1 cellular context compared by ENCODE assay signal in the genomic region with DNA sequence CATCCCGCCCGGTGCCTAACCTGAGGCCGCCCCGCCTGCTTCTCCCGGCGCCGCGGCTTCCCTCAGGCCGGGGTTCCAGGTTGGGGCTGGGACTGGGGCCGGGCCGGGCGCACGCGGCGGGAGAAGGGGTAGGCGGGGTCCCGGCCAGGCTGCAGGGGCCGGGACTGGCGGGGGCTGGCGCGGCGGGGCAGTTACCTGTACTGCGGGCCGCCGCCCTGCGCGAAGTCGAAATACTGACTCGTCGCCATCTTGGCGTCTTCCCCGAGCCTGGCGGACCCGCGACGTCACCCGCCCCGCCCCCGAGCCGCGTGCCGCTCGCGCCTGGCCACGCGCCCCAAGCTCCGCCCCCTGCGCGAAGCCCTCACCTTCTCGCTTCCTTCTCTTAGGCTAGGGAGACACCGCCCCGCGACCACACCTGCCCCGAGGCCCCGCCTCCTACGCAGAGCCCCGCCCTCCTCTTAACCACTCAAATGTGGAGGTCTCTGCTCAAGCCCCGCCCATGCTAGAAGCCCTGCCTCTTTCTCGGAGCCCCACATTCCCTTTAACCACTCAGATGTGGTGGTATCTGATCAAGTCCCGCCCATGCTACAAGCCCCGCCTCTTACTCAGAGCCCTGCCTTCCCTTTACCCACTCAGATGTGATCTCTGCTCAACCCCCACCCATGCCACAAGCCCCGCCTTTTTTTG.
TF ChIP-seq lines count a peak whose summit lies in the region.

A gene (minus strand): TSS at position 269 of the 687 bp plus-strand sequence. CDS start 21 bp downstream, at position 248.

TF ChIP-seq in K562, 482 proteins besides CTCF, POLR2A, EP300 and RAD21 (continued from another document):
- TF ChIP-seq, protein P1, sequence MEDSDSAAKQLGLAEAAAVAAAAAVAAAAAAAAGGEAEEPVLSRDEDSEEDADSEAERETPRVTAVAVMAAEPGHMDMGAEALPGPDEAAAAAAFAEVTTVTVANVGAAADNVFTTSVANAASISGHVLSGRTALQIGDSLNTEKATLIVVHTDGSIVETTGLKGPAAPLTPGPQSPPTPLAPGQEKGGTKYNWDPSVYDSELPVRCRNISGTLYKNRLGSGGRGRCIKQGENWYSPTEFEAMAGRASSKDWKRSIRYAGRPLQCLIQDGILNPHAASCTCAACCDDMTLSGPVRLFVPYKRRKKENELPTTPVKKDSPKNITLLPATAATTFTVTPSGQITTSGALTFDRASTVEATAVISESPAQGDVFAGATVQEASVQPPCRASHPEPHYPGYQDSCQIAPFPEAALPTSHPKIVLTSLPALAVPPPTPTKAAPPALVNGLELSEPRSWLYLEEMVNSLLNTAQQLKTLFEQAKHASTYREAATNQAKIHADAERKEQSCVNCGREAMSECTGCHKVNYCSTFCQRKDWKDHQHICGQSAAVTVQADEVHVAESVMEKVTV (CRISPR knock-in tag; IDR thresholded peaks at IDR 0.05): no peak
- TF ChIP-seq NEUROD1 (IDR thresholded peaks at IDR 0.05; ENCODE audit: borderline replicate concordance, low read depth, low read length, partially characterized antibody) (no peak), SRSF7 (optimal IDR thresholded peaks at IDR 0.05; ENCODE audit: low read depth, low read length) (no peak), PURB (CRISPR knock-in tag; IDR thresholded peaks at IDR 0.05; ENCODE audit: low read depth) (no peak), NR3C1 (CRISPR knock-in tag; IDR thresholded peaks at IDR 0.05) (0 out of 2 replicates have a peak, but pooled peaks have one; percentile 55), CXXC5 (CRISPR knock-in tag; IDR thresholded peaks at IDR 0.05) (0 out of 2 replicates have a peak, but pooled peaks have one; percentile 10), HDAC2 (IDR thresholded peaks at IDR 0.05) (no peak), STAG1 (CRISPR knock-in tag; IDR thresholded peaks at IDR 0.05; ENCODE audit: borderline replicate concordance) (peak; percentile 41; the same call in 1 of the 2 replicates), PTTG1 (tag; IDR thresholded peaks at IDR 0.05; ENCODE audit: low read depth) (no peak), RBM17 (IDR thresholded peaks at IDR 0.05; ENCODE audit: borderline replicate concordance, low read depth, low read length) (no peak), ZNF282 (CRISPR knock-in tag; IDR thresholded peaks at IDR 0.05) (0 out of 2 replicates have a peak, but pooled peaks have one; percentile 33), GATAD2B (IDR thresholded peaks at IDR 0.05; ENCODE audit: borderline replicate concordance) (no peak), L3MBTL2 (IDR thresholded peaks at IDR 0.05) (peak; percentile 68)
- TF ChIP-seq, protein P2, sequence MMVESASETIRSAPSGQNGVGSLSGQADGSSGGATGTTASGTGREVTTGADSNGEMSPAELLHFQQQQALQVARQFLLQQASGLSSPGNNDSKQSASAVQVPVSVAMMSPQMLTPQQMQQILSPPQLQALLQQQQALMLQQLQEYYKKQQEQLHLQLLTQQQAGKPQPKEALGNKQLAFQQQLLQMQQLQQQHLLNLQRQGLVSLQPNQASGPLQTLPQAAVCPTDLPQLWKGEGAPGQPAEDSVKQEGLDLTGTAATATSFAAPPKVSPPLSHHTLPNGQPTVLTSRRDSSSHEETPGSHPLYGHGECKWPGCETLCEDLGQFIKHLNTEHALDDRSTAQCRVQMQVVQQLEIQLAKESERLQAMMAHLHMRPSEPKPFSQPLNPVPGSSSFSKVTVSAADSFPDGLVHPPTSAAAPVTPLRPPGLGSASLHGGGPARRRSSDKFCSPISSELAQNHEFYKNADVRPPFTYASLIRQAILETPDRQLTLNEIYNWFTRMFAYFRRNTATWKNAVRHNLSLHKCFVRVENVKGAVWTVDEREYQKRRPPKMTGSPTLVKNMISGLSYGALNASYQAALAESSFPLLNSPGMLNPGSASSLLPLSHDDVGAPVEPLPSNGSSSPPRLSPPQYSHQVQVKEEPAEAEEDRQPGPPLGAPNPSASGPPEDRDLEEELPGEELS (CRISPR knock-in tag; IDR thresholded peaks at IDR 0.05; ENCODE audit: borderline replicate concordance): peak; percentile 44; the same call in 1 of the 2 replicates
- TF ChIP-seq, protein P3, sequence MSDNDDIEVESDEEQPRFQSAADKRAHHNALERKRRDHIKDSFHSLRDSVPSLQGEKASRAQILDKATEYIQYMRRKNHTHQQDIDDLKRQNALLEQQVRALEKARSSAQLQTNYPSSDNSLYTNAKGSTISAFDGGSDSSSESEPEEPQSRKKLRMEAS (CRISPR knock-in tag; IDR thresholded peaks at IDR 0.05): peak; percentile 89
- TF ChIP-seq, protein P4, sequence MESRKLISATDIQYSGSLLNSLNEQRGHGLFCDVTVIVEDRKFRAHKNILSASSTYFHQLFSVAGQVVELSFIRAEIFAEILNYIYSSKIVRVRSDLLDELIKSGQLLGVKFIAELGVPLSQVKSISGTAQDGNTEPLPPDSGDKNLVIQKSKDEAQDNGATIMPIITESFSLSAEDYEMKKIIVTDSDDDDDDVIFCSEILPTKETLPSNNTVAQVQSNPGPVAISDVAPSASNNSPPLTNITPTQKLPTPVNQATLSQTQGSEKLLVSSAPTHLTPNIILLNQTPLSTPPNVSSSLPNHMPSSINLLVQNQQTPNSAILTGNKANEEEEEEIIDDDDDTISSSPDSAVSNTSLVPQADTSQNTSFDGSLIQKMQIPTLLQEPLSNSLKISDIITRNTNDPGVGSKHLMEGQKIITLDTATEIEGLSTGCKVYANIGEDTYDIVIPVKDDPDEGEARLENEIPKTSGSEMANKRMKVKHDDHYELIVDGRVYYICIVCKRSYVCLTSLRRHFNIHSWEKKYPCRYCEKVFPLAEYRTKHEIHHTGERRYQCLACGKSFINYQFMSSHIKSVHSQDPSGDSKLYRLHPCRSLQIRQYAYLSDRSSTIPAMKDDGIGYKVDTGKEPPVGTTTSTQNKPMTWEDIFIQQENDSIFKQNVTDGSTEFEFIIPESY (CRISPR knock-in tag; IDR thresholded peaks at IDR 0.05): peak; percentile 96
- TF ChIP-seq, protein P5, sequence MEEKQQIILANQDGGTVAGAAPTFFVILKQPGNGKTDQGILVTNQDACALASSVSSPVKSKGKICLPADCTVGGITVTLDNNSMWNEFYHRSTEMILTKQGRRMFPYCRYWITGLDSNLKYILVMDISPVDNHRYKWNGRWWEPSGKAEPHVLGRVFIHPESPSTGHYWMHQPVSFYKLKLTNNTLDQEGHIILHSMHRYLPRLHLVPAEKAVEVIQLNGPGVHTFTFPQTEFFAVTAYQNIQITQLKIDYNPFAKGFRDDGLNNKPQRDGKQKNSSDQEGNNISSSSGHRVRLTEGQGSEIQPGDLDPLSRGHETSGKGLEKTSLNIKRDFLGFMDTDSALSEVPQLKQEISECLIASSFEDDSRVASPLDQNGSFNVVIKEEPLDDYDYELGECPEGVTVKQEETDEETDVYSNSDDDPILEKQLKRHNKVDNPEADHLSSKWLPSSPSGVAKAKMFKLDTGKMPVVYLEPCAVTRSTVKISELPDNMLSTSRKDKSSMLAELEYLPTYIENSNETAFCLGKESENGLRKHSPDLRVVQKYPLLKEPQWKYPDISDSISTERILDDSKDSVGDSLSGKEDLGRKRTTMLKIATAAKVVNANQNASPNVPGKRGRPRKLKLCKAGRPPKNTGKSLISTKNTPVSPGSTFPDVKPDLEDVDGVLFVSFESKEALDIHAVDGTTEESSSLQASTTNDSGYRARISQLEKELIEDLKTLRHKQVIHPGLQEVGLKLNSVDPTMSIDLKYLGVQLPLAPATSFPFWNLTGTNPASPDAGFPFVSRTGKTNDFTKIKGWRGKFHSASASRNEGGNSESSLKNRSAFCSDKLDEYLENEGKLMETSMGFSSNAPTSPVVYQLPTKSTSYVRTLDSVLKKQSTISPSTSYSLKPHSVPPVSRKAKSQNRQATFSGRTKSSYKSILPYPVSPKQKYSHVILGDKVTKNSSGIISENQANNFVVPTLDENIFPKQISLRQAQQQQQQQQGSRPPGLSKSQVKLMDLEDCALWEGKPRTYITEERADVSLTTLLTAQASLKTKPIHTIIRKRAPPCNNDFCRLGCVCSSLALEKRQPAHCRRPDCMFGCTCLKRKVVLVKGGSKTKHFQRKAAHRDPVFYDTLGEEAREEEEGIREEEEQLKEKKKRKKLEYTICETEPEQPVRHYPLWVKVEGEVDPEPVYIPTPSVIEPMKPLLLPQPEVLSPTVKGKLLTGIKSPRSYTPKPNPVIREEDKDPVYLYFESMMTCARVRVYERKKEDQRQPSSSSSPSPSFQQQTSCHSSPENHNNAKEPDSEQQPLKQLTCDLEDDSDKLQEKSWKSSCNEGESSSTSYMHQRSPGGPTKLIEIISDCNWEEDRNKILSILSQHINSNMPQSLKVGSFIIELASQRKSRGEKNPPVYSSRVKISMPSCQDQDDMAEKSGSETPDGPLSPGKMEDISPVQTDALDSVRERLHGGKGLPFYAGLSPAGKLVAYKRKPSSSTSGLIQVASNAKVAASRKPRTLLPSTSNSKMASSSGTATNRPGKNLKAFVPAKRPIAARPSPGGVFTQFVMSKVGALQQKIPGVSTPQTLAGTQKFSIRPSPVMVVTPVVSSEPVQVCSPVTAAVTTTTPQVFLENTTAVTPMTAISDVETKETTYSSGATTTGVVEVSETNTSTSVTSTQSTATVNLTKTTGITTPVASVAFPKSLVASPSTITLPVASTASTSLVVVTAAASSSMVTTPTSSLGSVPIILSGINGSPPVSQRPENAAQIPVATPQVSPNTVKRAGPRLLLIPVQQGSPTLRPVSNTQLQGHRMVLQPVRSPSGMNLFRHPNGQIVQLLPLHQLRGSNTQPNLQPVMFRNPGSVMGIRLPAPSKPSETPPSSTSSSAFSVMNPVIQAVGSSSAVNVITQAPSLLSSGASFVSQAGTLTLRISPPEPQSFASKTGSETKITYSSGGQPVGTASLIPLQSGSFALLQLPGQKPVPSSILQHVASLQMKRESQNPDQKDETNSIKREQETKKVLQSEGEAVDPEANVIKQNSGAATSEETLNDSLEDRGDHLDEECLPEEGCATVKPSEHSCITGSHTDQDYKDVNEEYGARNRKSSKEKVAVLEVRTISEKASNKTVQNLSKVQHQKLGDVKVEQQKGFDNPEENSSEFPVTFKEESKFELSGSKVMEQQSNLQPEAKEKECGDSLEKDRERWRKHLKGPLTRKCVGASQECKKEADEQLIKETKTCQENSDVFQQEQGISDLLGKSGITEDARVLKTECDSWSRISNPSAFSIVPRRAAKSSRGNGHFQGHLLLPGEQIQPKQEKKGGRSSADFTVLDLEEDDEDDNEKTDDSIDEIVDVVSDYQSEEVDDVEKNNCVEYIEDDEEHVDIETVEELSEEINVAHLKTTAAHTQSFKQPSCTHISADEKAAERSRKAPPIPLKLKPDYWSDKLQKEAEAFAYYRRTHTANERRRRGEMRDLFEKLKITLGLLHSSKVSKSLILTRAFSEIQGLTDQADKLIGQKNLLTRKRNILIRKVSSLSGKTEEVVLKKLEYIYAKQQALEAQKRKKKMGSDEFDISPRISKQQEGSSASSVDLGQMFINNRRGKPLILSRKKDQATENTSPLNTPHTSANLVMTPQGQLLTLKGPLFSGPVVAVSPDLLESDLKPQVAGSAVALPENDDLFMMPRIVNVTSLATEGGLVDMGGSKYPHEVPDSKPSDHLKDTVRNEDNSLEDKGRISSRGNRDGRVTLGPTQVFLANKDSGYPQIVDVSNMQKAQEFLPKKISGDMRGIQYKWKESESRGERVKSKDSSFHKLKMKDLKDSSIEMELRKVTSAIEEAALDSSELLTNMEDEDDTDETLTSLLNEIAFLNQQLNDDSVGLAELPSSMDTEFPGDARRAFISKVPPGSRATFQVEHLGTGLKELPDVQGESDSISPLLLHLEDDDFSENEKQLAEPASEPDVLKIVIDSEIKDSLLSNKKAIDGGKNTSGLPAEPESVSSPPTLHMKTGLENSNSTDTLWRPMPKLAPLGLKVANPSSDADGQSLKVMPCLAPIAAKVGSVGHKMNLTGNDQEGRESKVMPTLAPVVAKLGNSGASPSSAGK (IDR thresholded peaks at IDR 0.05): peak; percentile 67
- TF ChIP-seq, protein P6, sequence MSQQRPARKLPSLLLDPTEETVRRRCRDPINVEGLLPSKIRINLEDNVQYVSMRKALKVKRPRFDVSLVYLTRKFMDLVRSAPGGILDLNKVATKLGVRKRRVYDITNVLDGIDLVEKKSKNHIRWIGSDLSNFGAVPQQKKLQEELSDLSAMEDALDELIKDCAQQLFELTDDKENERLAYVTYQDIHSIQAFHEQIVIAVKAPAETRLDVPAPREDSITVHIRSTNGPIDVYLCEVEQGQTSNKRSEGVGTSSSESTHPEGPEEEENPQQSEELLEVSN (IDR thresholded peaks at IDR 0.05; ENCODE audit: borderline replicate concordance in 1 of 2, extremely low read depth in 1 of 2, insufficient read depth in 1 of 2, insufficient read length in 1 of 2, low read depth in 1 of 2, low read length in 1 of 2, poor library complexity in 1 of 2, severe bottlenecking in 1 of 2): peak; percentile 60 to 91
- TF ChIP-seq, protein P7, sequence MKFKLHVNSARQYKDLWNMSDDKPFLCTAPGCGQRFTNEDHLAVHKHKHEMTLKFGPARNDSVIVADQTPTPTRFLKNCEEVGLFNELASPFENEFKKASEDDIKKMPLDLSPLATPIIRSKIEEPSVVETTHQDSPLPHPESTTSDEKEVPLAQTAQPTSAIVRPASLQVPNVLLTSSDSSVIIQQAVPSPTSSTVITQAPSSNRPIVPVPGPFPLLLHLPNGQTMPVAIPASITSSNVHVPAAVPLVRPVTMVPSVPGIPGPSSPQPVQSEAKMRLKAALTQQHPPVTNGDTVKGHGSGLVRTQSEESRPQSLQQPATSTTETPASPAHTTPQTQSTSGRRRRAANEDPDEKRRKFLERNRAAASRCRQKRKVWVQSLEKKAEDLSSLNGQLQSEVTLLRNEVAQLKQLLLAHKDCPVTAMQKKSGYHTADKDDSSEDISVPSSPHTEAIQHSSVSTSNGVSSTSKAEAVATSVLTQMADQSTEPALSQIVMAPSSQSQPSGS (CRISPR knock-in tag; IDR thresholded peaks at IDR 0.05): 0 out of 2 replicates have a peak, but pooled peaks have one; percentile 26
